ENCODE assay signal across 6 cellular contexts in genomic region chr22:50305393-50305657, GRCh38. TPM values are rescaled to one million over a fixed set of nuclear protein-coding genes. Genes with fewer than 3 reads are reported as not detected.
DNase-seq lines count a peak whose midpoint lies in the region; ATAC-seq and TF ChIP-seq lines count a peak whose summit lies in the region.
"Had no signal": no experiment of that assay in that cellular context is flagged by ENCODE, and none has a peak within 500 bp of the region (broad histone marks: within the 10 kb centered on the region; RNA-seq: fewer than 3 reads in every experiment).

No MANE protein-coding gene starts in this region.

- peaks cover 4% of the 10 kb centered on the region for H3K36me3 Mint-ChIP-seq in type B pancreatic cell

- ATAC-seq in HG03175 (IDR thresholded peaks at IDR 0.05; ENCODE audit: unreplicated experiment), result no peak

- H3K4me3 Mint-ChIP-seq in type B pancreatic cell, result peak overlapping the region; percentile 94

- H3K4me3 ChIP-seq in WI38 (ENCODE audit: low read depth, low read length), result peak overlapping the region; percentile 94
- peak overlapping the region; percentile 96 for H3K4me3 ChIP-seq in kidney epithelial cell (ENCODE audit: low read depth, low read length)

- H3K4me1 Mint-ChIP-seq in type B pancreatic cell (ENCODE audit: unreplicated experiment), result peaks cover 24% of the 10 kb centered on the region

- TF ChIP-seq CTCF in WI38 (IDR thresholded peaks at IDR 0.05; ENCODE audit: low read depth, low read length) (no peak), kidney epithelial cell (IDR thresholded peaks at IDR 0.05; ENCODE audit: insufficient read depth, low read length, poor library complexity, severe bottlenecking) (no peak), type B pancreatic cell (conservative IDR thresholded peaks at IDR 0.05) (no peak)

- no peaks in the 10 kb centered on the region for H3K27me3 ChIP-seq in kidney epithelial cell (ENCODE audit: control insufficient read depth, insufficient read depth, low read length)

- no peaks in the 10 kb centered on the region for H3K27me3 Mint-ChIP-seq in type B pancreatic cell

- no peak for DNase-seq in kidney epithelial cell (ENCODE audit: low read depth)
- no peak for DNase-seq in type B pancreatic cell (ENCODE audit: extremely low spot score, unreplicated experiment)
- DNase-seq in stimulated activated CD4-positive, alpha-beta T cell treated with anti-CD3 and anti-CD28 coated beads, Interleukin-12 subunit alpha, Interleukin-12 subunit beta, amount 100 ng/mL, for 4 hours, result no peak

- H3K36me3 ChIP-seq in kidney epithelial cell (ENCODE audit: control insufficient read depth, insufficient read depth, low read length), result peaks cover 1% of the 10 kb centered on the region

- peak overlapping the region; percentile 98 for H3K27ac Mint-ChIP-seq in type B pancreatic cell
- H3K27ac Mint-ChIP-seq: T-helper 1 cell treated with Interleukin-12 subunit alpha and Interleukin-12 subunit beta and Interleukin-4 antibody, amounts not matched to agents 30 μg/mL and 1 μg/mL, for 36 hours had no signal

- no peaks in the 10 kb centered on the region for H3K9me3 Mint-ChIP-seq in type B pancreatic cell
- H3K9me3 Mint-ChIP-seq: T-helper 1 cell treated with Interleukin-12 subunit alpha and Interleukin-12 subunit beta and Interleukin-4 antibody, amounts not matched to agents 30 μg/mL and 1 μg/mL, for 36 hours had no signal

RNA-seq across cellular contexts. Expression of gene PLXNB2, which starts 2.1 kb away (rescaled TPM):
- total RNA-seq in kidney epithelial cell (251 and 302 TPM in 2 replicates), type B pancreatic cell (ENCODE audit: low replicate concordance) (352 and 500 TPM in 2 replicates)

RNA-seq across cellular contexts. Expression of gene DENND6B, which starts 21.5 kb away (rescaled TPM):
- total RNA-seq in kidney epithelial cell (4.5 TPM in 2 replicates), type B pancreatic cell (ENCODE audit: low replicate concordance) (22.1 and 25.6 TPM in 2 replicates)

RNA-seq across cellular contexts. Expression of gene MAPK11, which starts 35.1 kb away (rescaled TPM):
- total RNA-seq in kidney epithelial cell (11.9 and 12.9 TPM in 2 replicates), type B pancreatic cell (ENCODE audit: low replicate concordance) (4.0 and 7.4 TPM in 2 replicates)

RNA-seq across cellular contexts. Expression of gene PPP6R2, which starts 37.8 kb away (rescaled TPM):
- total RNA-seq in kidney epithelial cell (45.2 and 53.4 TPM in 2 replicates), type B pancreatic cell (ENCODE audit: low replicate concordance) (56.4 and 62.8 TPM in 2 replicates)

RNA-seq across cellular contexts. Expression of gene MAPK12, which starts 43.8 kb away (rescaled TPM):
- total RNA-seq in kidney epithelial cell (25.5 and 27.3 TPM in 2 replicates), type B pancreatic cell (ENCODE audit: low replicate concordance) (11.4 and 31.3 TPM in 2 replicates)
